15 cellular contexts compared by ENCODE assay signal in genomic region chr13:91714726-91715334, GRCh38.
DNase-seq lines count a peak whose midpoint lies in the region; ATAC-seq, FAIRE-seq and TF ChIP-seq lines count a peak whose summit lies in the region.
"Had no signal": no experiment of that assay in that cellular context is flagged by ENCODE, and none has a peak within 500 bp of the region (broad histone marks: within the 10 kb centered on the region; RNA-seq: fewer than 3 reads in every experiment).

No MANE protein-coding gene starts in this region.

- no peaks in the 10 kb centered on the region for H3K79me1 ChIP-seq in H1 (ENCODE audit: low read depth, low read length)

- TF ChIP-seq EP300 in H1 (IDR thresholded peaks at IDR 0.05; ENCODE audit: borderline replicate concordance in 1 of 2, low read depth in 2 of 2, low read length in 2 of 2): no peak

- no peak overlapping the region for H3K23ac ChIP-seq in H1 (ENCODE audit: insufficient read length)

- no peak for TF ChIP-seq RAD21 in H1 (IDR thresholded peaks at IDR 0.05 in 1 of 2, conservative IDR thresholded peaks at IDR 0.05 in 1 of 2; ENCODE audit: low read depth in 2 of 2, low read length in 2 of 2)

- TF ChIP-seq POLR2A in H1 (IDR thresholded peaks at IDR 0.05; ENCODE audit: control extremely low read depth in 1 of 2, low read depth in 2 of 2, low read length in 2 of 2): no peak

- H2BK20ac ChIP-seq in H1 (ENCODE audit: low read length): no peak overlapping the region

- no peaks in the 10 kb centered on the region for H4K20me1 ChIP-seq in H1 (replicated peaks in 1 of 2; ENCODE audit: control insufficient read depth in 1 of 2, insufficient read depth in 2 of 2, low read length in 2 of 2)
- H4K20me1 ChIP-seq in neural progenitor cell (ENCODE audit: low read depth): no peaks in the 10 kb centered on the region
- no peaks in the 10 kb centered on the region for H4K20me1 ChIP-seq in osteoblast (ENCODE audit: insufficient read depth, low read length)

- POLR2A ChIA-PET in H1 (lab: Charles Lee; ENCODE audit: partially characterized antibody): no interaction called here

- CTCF ChIA-PET in H1 (lab: Charles Lee; ENCODE audit: partially characterized antibody): interaction anchor here (0.6 to 1.4 kb wide), 4 partner anchors 9 to 334 kb away, joined by 3 to 7 read pairs (median 4); no protein-coding TSS in a partner anchor

- H3K27ac Mint-ChIP-seq in neural progenitor cell: no peak overlapping the region

- H3K79me2 ChIP-seq in H1 (ENCODE audit: control insufficient read depth in 1 of 2, insufficient read depth in 2 of 2, low read length in 2 of 2): no peaks in the 10 kb centered on the region
- H3K79me2 ChIP-seq in neural progenitor cell (ENCODE audit: low read depth): no peaks in the 10 kb centered on the region
- H3K79me2 ChIP-seq in osteoblast (ENCODE audit: insufficient read depth, low read length): no peaks in the 10 kb centered on the region

- H2BK5ac ChIP-seq in H1 (ENCODE audit: low read depth, low read length): no peak overlapping the region

- H3K18ac ChIP-seq in H1 (ENCODE audit: extremely low read depth, low read length): no peak overlapping the region

- H2AK5ac ChIP-seq in H1 (ENCODE audit: low read depth, low read length): no peak overlapping the region

- no peaks in the 10 kb centered on the region for H3K23me2 ChIP-seq in H1 (ENCODE audit: low read depth, low read length)

- H3K27me3 ChIP-seq in H1 (replicated peaks in 1 of 4; ENCODE audit: control insufficient read depth in 3 of 4, extremely low read depth in 1 of 4, insufficient read depth in 3 of 4, low read length in 3 of 4) (peaks cover 0 to 1% (median 0%) of the 10 kb centered on the region in 4 experiments; a peak in 1 of 7 replicates), neural progenitor cell (no peaks in the 10 kb centered on the region), osteoblast (ENCODE audit: insufficient read depth, low read length) (no peaks in the 10 kb centered on the region)

- H3K4ac ChIP-seq in H1 (replicated peaks; ENCODE audit: insufficient read length, low read depth, low read length): no peak overlapping the region

- H4K5ac ChIP-seq in H1 (ENCODE audit: insufficient read length, low read depth, low read length): no peak overlapping the region

- H3K27ac ChIP-seq in H1 (ENCODE audit: low read depth, low read length): no peak overlapping the region
- H3K27ac ChIP-seq in neural progenitor cell: no peak overlapping the region
- H3K27ac ChIP-seq in osteoblast (ENCODE audit: low read depth, low read length): no peak overlapping the region

- no peak overlapping the region for H2BK120ac ChIP-seq in H1 (replicated peaks; ENCODE audit: low read depth, low read length)

- 0 out of 2 replicates have a peak overlapping the region, but pooled peaks have one; percentile 67 for H2BK15ac ChIP-seq in H1 (ENCODE audit: low read length)

- peak; percentile 15 for DNase-seq in Ammon's horn (ENCODE audit: low spot score)
- peak; percentile 7 for DNase-seq in HT1080 (ENCODE audit: low read depth)
- DNase-seq in H1 (ENCODE audit: low read depth in 1 of 2, low spot score in 2 of 2): no peak
- DNase-seq in neural progenitor cell (ENCODE audit: low spot score): peak; percentile 4
- no peak for DNase-seq in activated gamma-delta T cell (lab: John Stamatoyannopoulos, UW)
- no peak for DNase-seq in osteoblast (ENCODE audit: insufficient read length, low spot score, missing footprints)
- DNase-seq: COR-L47, KBM-7, NCI-H1436, NCI-H2081, NCI-H510A treated with DMSO at 0.1 percent for 48 hours, SHP77 treated with DMSO at 0.1 percent for 48 hours had no signal

- FAIRE-seq in H1 (lab: Jason Lieb, UNC): no peak

- H3K27me3 Mint-ChIP-seq in neural progenitor cell (ENCODE audit: insufficient read depth, low read depth): no peaks in the 10 kb centered on the region

- peaks cover 8% of the 10 kb centered on the region for H3K4me1 Mint-ChIP-seq in neural progenitor cell
- H3K4me1 Mint-ChIP-seq: CD14-positive monocyte had no signal

- H3K4me1 ChIP-seq in H1 (replicated peaks in 1 of 4; ENCODE audit: control insufficient read depth in 3 of 4, insufficient read depth in 4 of 4, low read length in 3 of 4) (peaks cover 0 to 3% (median 0%) of the 10 kb centered on the region in 4 experiments; a peak in 1 of 7 replicates), neural progenitor cell (no peaks in the 10 kb centered on the region), osteoblast (ENCODE audit: insufficient read depth, low read length) (no peaks in the 10 kb centered on the region)
- H3K4me1 ChIP-seq: HAP-1 had no signal

- H3K4me3 Mint-ChIP-seq in neural progenitor cell: peak overlapping the region; percentile 19
- H3K4me3 Mint-ChIP-seq: CD14-positive monocyte had no signal

- no peaks in the 10 kb centered on the region for H3K9me3 Mint-ChIP-seq in neural progenitor cell

- H3F3A ChIP-seq in neural progenitor cell (ENCODE audit: low read depth): no peaks in the 10 kb centered on the region

- no peaks in the 10 kb centered on the region for H3K9me3 ChIP-seq in H1 (ENCODE audit: insufficient read depth in 2 of 2, low read depth in 1 of 2, low read length in 1 of 2)
- no peaks in the 10 kb centered on the region for H3K9me3 ChIP-seq in neural progenitor cell (ENCODE audit: low read depth)
- no peaks in the 10 kb centered on the region for H3K9me3 ChIP-seq in osteoblast (ENCODE audit: low read depth, low read length)
- H3K9me3 ChIP-seq: HAP-1 had no signal

- WGBS in H1 (ENCODE audit: extremely low coverage in 1 of 2, insufficient coverage in 1 of 2, insufficient read length in 1 of 2, insufficient replicate concordance in 2 of 2, low coverage in 1 of 2, low lambda C conversion rate in 2 of 2, missing lambda C conversion rate in 1 of 2), 2 experiments: 85% methylated on average over 4 of the region's 4 CpGs; no CpG with 5 or more reads in 1 of the 2 experiments

- H3K36me3 Mint-ChIP-seq in neural progenitor cell: no peaks in the 10 kb centered on the region
- H3K36me3 Mint-ChIP-seq: CD14-positive monocyte had no signal

- H3K4me2 ChIP-seq in H1 (ENCODE audit: insufficient read depth in 1 of 2, low read depth in 2 of 2, low read length in 2 of 2): no peak overlapping the region
- H3K4me2 ChIP-seq in neural progenitor cell: no peak overlapping the region
- no peak overlapping the region for H3K4me2 ChIP-seq in osteoblast (ENCODE audit: insufficient read depth, low read length)

- no peak overlapping the region for H2BK12ac ChIP-seq in H1 (ENCODE audit: low read depth, low read length)

- no peak for ATAC-seq in HG03045 (IDR thresholded peaks at IDR 0.05; ENCODE audit: unreplicated experiment)

- no peak overlapping the region for H4K8ac ChIP-seq in H1 (ENCODE audit: extremely low read depth, insufficient read depth, low read length)

- H2AFZ ChIP-seq in H1 (ENCODE audit: low read length) (no peak overlapping the region), neural progenitor cell (replicated peaks) (peak overlapping the region; percentile 52), osteoblast (ENCODE audit: low read length) (no peak overlapping the region)

- H3K56ac ChIP-seq in H1 (replicated peaks; ENCODE audit: insufficient read length, low read depth, low read length): no peak overlapping the region

- H3K36me3 ChIP-seq in H1 (ENCODE audit: control insufficient read depth in 2 of 4, insufficient read depth in 4 of 4, low read length in 3 of 4) (no peaks in the 10 kb centered on the region), neural progenitor cell (no peaks in the 10 kb centered on the region), osteoblast (ENCODE audit: insufficient read depth, low read length) (no peaks in the 10 kb centered on the region)
- H3K36me3 ChIP-seq: HAP-1 had no signal

- H4K91ac ChIP-seq in H1 (replicated peaks; ENCODE audit: insufficient read length, low read length): no peak overlapping the region

- no peak overlapping the region for H3K14ac ChIP-seq in H1 (ENCODE audit: insufficient read length)

- TF ChIP-seq CTCF in H1 (IDR thresholded peaks at IDR 0.05; ENCODE audit: control extremely low read depth in 1 of 3, insufficient read depth in 1 of 3, low read depth in 1 of 3, low read length in 3 of 3): no peak
- no peak for TF ChIP-seq CTCF in neural progenitor cell (IDR thresholded peaks at IDR 0.05)
- TF ChIP-seq CTCF in osteoblast (IDR thresholded peaks at IDR 0.05; ENCODE audit: extremely low read depth, low read depth, low read length): no peak

- H3K9ac ChIP-seq in H1 (replicated peaks in 1 of 4; ENCODE audit: extremely low read depth in 1 of 4, low read depth in 3 of 4, low read length in 3 of 4) (no peak overlapping the region), neural progenitor cell (no peak overlapping the region)

- no peak overlapping the region for H3K4me3 ChIP-seq in H1 (ENCODE audit: extremely low read depth in 1 of 4, insufficient read depth in 2 of 4, low read depth in 3 of 4, low read length in 4 of 4)
- no peak overlapping the region for H3K4me3 ChIP-seq in neural progenitor cell
- H3K4me3 ChIP-seq in osteoblast (ENCODE audit: insufficient read depth, low read length): no peak overlapping the region
- H3K4me3 ChIP-seq: HAP-1 had no signal

TF ChIP-seq in H1, 55 proteins besides CTCF, POLR2A, EP300 and RAD21:
- TF ChIP-seq BACH1 (IDR thresholded peaks at IDR 0.05; ENCODE audit: low read length): no peak
- no peak for TF ChIP-seq FOSL1 (IDR thresholded peaks at IDR 0.05; ENCODE audit: insufficient read depth, low read depth, low read length)
TF ChIP-seq in H1: peak in this region for 0.

Comparison
In these comparisons a context has a peak if more than half of its experiments do, and no peak if none do; other contexts are left out.
1. DNase-seq: peak in Ammon's horn (single experiment), HT1080 (single experiment) and neural progenitor cell (single experiment); none in H1 (0 of 2), activated gamma-delta T cell (single experiment) and osteoblast (single experiment).